20 cellular contexts compared by ENCODE assay signal in the genomic region with DNA sequence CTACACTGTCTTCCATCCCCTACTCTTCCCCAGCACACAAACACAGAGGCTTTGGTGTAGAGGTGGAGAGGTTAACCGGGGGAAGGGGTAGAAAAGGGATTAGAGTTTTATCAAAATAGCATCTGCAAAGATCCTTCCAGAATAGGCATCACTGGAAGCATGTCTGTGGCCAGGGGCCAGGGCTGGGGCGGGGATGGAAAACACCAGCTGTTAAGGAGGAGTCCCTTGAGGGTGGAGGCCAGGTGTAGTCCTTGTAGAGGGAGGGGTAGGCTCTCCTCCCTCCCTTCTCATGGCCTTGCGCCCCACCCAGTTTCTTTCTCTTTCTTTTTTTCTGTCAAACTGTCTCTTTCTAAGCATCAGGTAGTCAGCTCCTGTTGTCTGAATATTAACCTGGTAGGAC.
DNase-seq lines count a peak whose midpoint lies in the region; ATAC-seq and TF ChIP-seq lines count a peak whose summit lies in the region.
"Had no signal": no experiment of that assay in that cellular context is flagged by ENCODE, and none has a peak within 500 bp of the region (broad histone marks: within the 10 kb centered on the region; RNA-seq: fewer than 3 reads in every experiment).

No MANE protein-coding gene starts in this region.

- no peak for TF ChIP-seq CTCF in nephron (IDR thresholded peaks at IDR 0.05; ENCODE audit: unreplicated experiment in 3 of 3)
- no peak for TF ChIP-seq CTCF in Calu3 (IDR thresholded peaks at IDR 0.05; ENCODE audit: unreplicated experiment)

- peak overlapping the region; percentile 11 to 88 (median 81) for H3K27ac Mint-ChIP-seq in nephron
- no peak overlapping the region for H3K27ac Mint-ChIP-seq in Calu3 (ENCODE audit: unreplicated experiment)
- H3K27ac Mint-ChIP-seq: CD8-positive, alpha-beta memory T cell; H9; IgD-negative memory B cell; T-cell had no signal

- H3K27me3 Mint-ChIP-seq in nephron (ENCODE audit: low read depth) (peaks cover 5% of the 10 kb centered on the region), Calu3 (ENCODE audit: unreplicated experiment) (no peaks in the 10 kb centered on the region)

- H3K4me3 ChIP-seq in BLaER1 treated with 17β-estradiol and CSF1 and Interleukin-3, amounts not matched to agents 10 nM and 100 nM = no peak overlapping the region

- no peak overlapping the region for H3K9ac ChIP-seq in BLaER1 treated with 17β-estradiol and CSF1 and Interleukin-3, amounts not matched to agents 10 nM and 100 nM

- H3K4me1 ChIP-seq in BLaER1 treated with 17β-estradiol and CSF1 and Interleukin-3, amounts not matched to agents 10 nM and 100 nM = peaks cover 0 to 9% (median 0%) of the 10 kb centered on the region in 10 experiments; a peak in 9 of 20 replicates

- no peak overlapping the region for H3K27ac ChIP-seq in BLaER1 treated with 17β-estradiol and CSF1 and Interleukin-3, amounts not matched to agents 10 nM and 100 nM
- H3K27ac ChIP-seq: C4-2B had no signal

- H3K9me3 ChIP-seq in BLaER1 treated with 17β-estradiol and CSF1 and Interleukin-3, amounts not matched to agents 10 nM and 100 nM (replicated peaks in 1 of 11) = peaks cover 9 to 34% (median 27%) of the 10 kb centered on the region in 11 experiments

- H3K36me3 Mint-ChIP-seq in nephron (ENCODE audit: low read depth) (peaks cover 9% of the 10 kb centered on the region), Calu3 (ENCODE audit: insufficient read depth, unreplicated experiment) (no peaks in the 10 kb centered on the region)
- H3K36me3 Mint-ChIP-seq: CD8-positive, alpha-beta memory T cell; IgD-negative memory B cell; T-cell had no signal

- BruUV-seq in Calu3 (replicated peaks; lab: Mats Ljungman, UMichigan) = no TSS peak

- peak overlapping the region in 1 of 3 experiments; percentile 60 for H3K4me3 Mint-ChIP-seq in nephron
- no peak overlapping the region for H3K4me3 Mint-ChIP-seq in Calu3 (ENCODE audit: low read depth, unreplicated experiment)
- H3K4me3 Mint-ChIP-seq: CD8-positive, alpha-beta memory T cell; H9; IgD-negative memory B cell; T-cell had no signal

- no peaks in the 10 kb centered on the region for H3K36me3 ChIP-seq in BLaER1 treated with 17β-estradiol and CSF1 and Interleukin-3, amounts not matched to agents 10 nM and 100 nM

- intact Hi-C loops in Calu3 (cut with micrococcal nuclease; ENCODE audit: unreplicated experiment) = no loop called here

- peak; percentile 15 for DNase-seq in DMS79 treated with DMSO at 0.1 percent for 48 hours (lab: John Stamatoyannopoulos, UW)
- no peak for DNase-seq in DMS79 (lab: John Stamatoyannopoulos, UW)
- peak; percentile 65 for DNase-seq in NCI-H82 (lab: John Stamatoyannopoulos, UW)
- no peak for DNase-seq in activated naive CD4-positive, alpha-beta T cell (lab: John Stamatoyannopoulos, UW)
- DNase-seq in Calu3 = no peak
- DNase-seq: 8988T; CD8-positive, alpha-beta memory T cell; H9; NCI-H1105; NCI-H1694; NCI-H446; NCI-H526; NK-92 treated with Interleukin-12 subunit alpha and Interleukin-12 subunit beta, amount 100 ng/mL, for 24 hours; T-cell had no signal

- no peaks in the 10 kb centered on the region for H3K27me3 ChIP-seq in BLaER1 treated with 17β-estradiol and CSF1 and Interleukin-3, amounts not matched to agents 10 nM and 100 nM

- peak overlapping the region in 6 of 11 experiments; percentile 14 to 58 (median 40); a peak in 10 of 22 replicates for H3K4me2 ChIP-seq in BLaER1 treated with 17β-estradiol and CSF1 and Interleukin-3, amounts not matched to agents 10 nM and 100 nM

- H3K4me1 Mint-ChIP-seq in nephron = peaks cover 24% of the 10 kb centered on the region
- no peaks in the 10 kb centered on the region for H3K4me1 Mint-ChIP-seq in Calu3 (ENCODE audit: low read depth, unreplicated experiment)
- H3K4me1 Mint-ChIP-seq: CD8-positive, alpha-beta memory T cell; IgD-negative memory B cell; T-cell had no signal

- CTCF ChIA-PET in Calu3 (lab: Charles Lee) = no interaction called here

- H3K9me3 Mint-ChIP-seq in nephron (peaks cover 14% of the 10 kb centered on the region), Calu3 (ENCODE audit: low read depth, unreplicated experiment) (peaks cover 2% of the 10 kb centered on the region)
- H3K9me3 Mint-ChIP-seq: H9, T-cell had no signal

- H4K20me1 ChIP-seq in BLaER1 treated with 17β-estradiol and CSF1 and Interleukin-3, amounts not matched to agents 10 nM and 100 nM = no peaks in the 10 kb centered on the region

- ATAC-seq in HG03565 (IDR thresholded peaks at IDR 0.05; ENCODE audit: unreplicated experiment) = no peak
- ATAC-seq: Panc1 had no signal

Comparison
In these comparisons a context has a peak if more than half of its experiments do, and no peak if none do; other contexts are left out.
1. DNase-seq: peak in DMS79 treated with DMSO at 0.1 percent for 48 hours (single experiment) and NCI-H82 (single experiment); none in DMS79 (single experiment), activated naive CD4-positive, alpha-beta T cell (0 of 4) and Calu3 (single experiment).